In the genomic region with DNA sequence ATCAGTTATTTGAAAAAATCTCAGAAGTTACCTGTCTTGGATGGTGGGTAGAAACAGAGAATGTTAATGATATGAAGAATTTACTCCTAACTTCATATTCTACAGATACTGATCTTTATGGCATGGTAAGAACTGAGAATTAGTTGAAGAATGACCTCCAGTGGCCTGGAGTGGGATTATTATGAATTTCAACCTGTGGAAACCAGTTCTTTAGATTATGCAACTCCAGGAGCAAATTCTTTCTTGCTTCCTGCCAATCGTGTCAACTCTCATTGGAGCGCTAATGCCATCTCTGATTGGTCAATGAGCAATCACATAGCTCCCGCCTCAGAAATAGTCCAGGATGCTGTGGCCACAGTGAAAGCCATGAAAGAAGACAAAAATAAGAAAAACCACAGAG, we compare ENCODE assay signal across 8 cellular contexts. TPM values are rescaled to one million over a fixed set of nuclear protein-coding genes. Genes with fewer than 3 reads are reported as not detected.
A peak's percentile ranks its signal among the peaks of the same experiment; 100 is the strongest.
DNase-seq lines count a peak whose midpoint lies in the region; ATAC-seq, FAIRE-seq and TF ChIP-seq lines count a peak whose summit lies in the region.

No MANE protein-coding gene starts in this region.

- H3K9me3 Mint-ChIP-seq in naive thymus-derived CD8-positive, alpha-beta T cell: peaks cover 0 to 9% (median 3%) of the 10 kb centered on the region in 9 donors

- POLR2A ChIA-PET in naive thymus-derived CD8-positive, alpha-beta T cell (lab: Charles Lee): no interaction called here

- peaks cover 5 to 24% (median 15%) of the 10 kb centered on the region in 4 donors for H3K4me1 Mint-ChIP-seq in naive thymus-derived CD8-positive, alpha-beta T cell

- no peaks in the 10 kb centered on the region for H3K4me1 ChIP-seq in foreskin keratinocyte

- peaks cover 0 to 13% (median 5%) of the 10 kb centered on the region in 3 donors for H3K36me3 Mint-ChIP-seq in naive thymus-derived CD8-positive, alpha-beta T cell

- no peaks in the 10 kb centered on the region for H3K27me3 ChIP-seq in foreskin keratinocyte

- FAIRE-seq in RCC 7860 (lab: Jason Lieb, UNC): no peak

- DNase-seq in COLO668 (lab: John Stamatoyannopoulos, UW; ENCODE audit: unreplicated experiment) (peak; percentile 4), HFF-Myc (ENCODE audit: extremely low read depth, low read depth) (peak; percentile 7), RCC 7860 (ENCODE audit: low spot score) (peak; percentile 11), foreskin keratinocyte (peak; percentile 54 to 77), NCI-H1436 treated with DMSO at 0.1 percent for 48 hours (lab: John Stamatoyannopoulos, UW) (no peak)
- DNase-seq in naive thymus-derived CD8-positive, alpha-beta T cell: no peak

- TF ChIP-seq CTCF in HFF-Myc (IDR thresholded peaks at IDR 0.05; ENCODE audit: low read depth, low read length, missing control alignments) (peak; percentile 3), foreskin keratinocyte (conservative IDR thresholded peaks at IDR 0.05) (peak; percentile 61)

- H3K27ac Mint-ChIP-seq in naive thymus-derived CD8-positive, alpha-beta T cell: peak overlapping the region in 1 of 10 donors; percentile 10

- no peak overlapping the region for H3K4me3 Mint-ChIP-seq in naive thymus-derived CD8-positive, alpha-beta T cell

- no peak overlapping the region for H3K27ac ChIP-seq in foreskin keratinocyte

- H3K27me3 Mint-ChIP-seq in naive thymus-derived CD8-positive, alpha-beta T cell: no peaks in the 10 kb centered on the region

- ATAC-seq in foreskin keratinocyte (peak; percentile 62), HG03045 (IDR thresholded peaks at IDR 0.05; ENCODE audit: unreplicated experiment) (no peak), GM18867 (IDR thresholded peaks at IDR 0.05; ENCODE audit: unreplicated experiment) (no peak)
- ATAC-seq in naive thymus-derived CD8-positive, alpha-beta T cell: no peak

- H3K4me3 ChIP-seq in HFF-Myc (replicated peaks; ENCODE audit: low read depth, low read length): no peak overlapping the region

RNA-seq across cellular contexts. Expression of gene LYRM2, which starts 40.6 kb away (rescaled TPM):
- 21.1 and 22.4 TPM in 2 replicates for total RNA-seq in foreskin keratinocyte
- polyA plus RNA-seq in foreskin keratinocyte: 13.9 and 14.6 TPM in 2 replicates
- total RNA-seq in naive thymus-derived CD8-positive, alpha-beta T cell: 10 to 100 TPM; 39.2 to 42.2 TPM
- polyA plus RNA-seq in naive thymus-derived CD8-positive, alpha-beta T cell: 10 to 100 TPM; 64.5 to 74.1 (median 66.0) TPM

Comparison
In these comparisons a context has a peak if more than half of its experiments do, and no peak if none do; other contexts are left out.
1. DNase-seq: peak in COLO668 (single experiment), HFF-Myc (single experiment), RCC 7860 (single experiment) and foreskin keratinocyte (2 of 2); none in NCI-H1436 treated with DMSO at 0.1 percent for 48 hours (single experiment) and naive thymus-derived CD8-positive, alpha-beta T cell (0 of 10).